ENCODE assay signal across 8 cellular contexts in the genomic region with DNA sequence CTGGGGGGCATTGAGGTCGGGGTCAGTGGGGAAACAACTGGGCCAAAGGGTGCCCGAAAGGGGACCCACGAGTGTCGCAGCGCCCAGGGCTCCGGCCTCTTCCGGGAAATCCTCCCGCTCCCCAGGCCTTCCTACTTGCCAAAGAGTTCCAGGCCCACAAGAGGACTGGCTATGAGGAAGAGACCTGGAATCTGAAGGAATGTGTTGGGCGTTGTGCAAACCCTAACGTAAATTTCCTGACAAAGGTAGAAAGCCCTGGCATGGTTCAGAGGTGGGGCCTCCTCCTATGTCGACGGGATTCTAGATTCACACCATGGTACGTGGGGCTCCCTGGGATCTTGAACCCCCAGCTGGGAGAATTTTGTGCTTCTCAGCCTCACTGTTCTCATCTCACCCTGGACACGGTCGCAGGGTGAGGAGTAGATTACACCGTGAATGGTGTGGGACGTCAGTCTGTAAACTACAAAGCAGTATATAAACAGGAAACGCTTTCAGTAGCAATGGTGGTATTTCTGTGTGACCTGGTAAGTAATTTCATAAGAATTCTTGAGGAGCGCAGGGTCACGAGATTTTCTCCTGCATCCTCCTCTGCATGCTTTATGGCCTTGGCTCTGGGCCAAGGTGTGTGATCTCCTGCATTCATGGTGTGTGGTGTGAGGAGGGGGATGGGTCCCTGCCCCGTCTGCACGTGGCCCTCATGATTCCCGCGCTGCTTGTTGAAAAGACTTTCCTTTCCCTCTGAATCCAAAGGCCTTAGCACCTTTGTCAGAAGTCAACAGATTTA. TPM values are rescaled to one million over a fixed set of nuclear protein-coding genes. Genes with fewer than 3 reads are reported as not detected.
DNase-seq lines count a peak whose midpoint lies in the region; ATAC-seq, FAIRE-seq and TF ChIP-seq lines count a peak whose summit lies in the region.

No MANE protein-coding gene starts in this region.

- peaks cover 11% of the 10 kb centered on the region for H3K36me3 Mint-ChIP-seq in stimulated activated memory B cell treated with anti-CD40 and anti-IgM and Interleukin-4, amounts not matched to agents 10 μg/mL and 1 μg/mL and 100 μg/mL, for 72 hours

- H3K4me2 ChIP-seq in mammary epithelial cell (ENCODE audit: insufficient read depth, low read depth, low read length), result peak overlapping the region; percentile 95

- peak; percentile 25 for DNase-seq in stimulated activated CD4-positive, alpha-beta T cell treated with anti-CD3 and anti-CD28 coated beads, Interleukin-4, amount 100 ng/mL, for 24 hours
- DNase-seq in stimulated activated CD4-positive, alpha-beta T cell treated with anti-CD3 and anti-CD28 coated beads, Interleukin-2, amount 100 ng/mL, for 48 hours, result no peak
- DNase-seq in NCI-H69 (lab: John Stamatoyannopoulos, UW), result peak; percentile 64
- peak; percentile 63 for DNase-seq in mammary epithelial cell
- DNase-seq in kidney, result peak; percentile 81
- DNase-seq in COR-L47 (lab: John Stamatoyannopoulos, UW), result no peak
- DNase-seq in stimulated activated CD4-positive, alpha-beta T cell treated with anti-CD3 and anti-CD28 coated beads, Interleukin-4, amount 100 ng/mL, for 4 hours, result no peak

- H3K36me3 ChIP-seq in mammary epithelial cell (ENCODE audit: insufficient read depth, low read length), result peaks cover 11% of the 10 kb centered on the region
- H3K36me3 ChIP-seq in kidney (ENCODE audit: control insufficient read depth in 1 of 2, insufficient read depth in 2 of 2, low read length in 2 of 2), result peaks cover 2 to 12% of the 10 kb centered on the region in 2 donors

- ATAC-seq in stimulated activated memory B cell treated with anti-CD40 and anti-IgM and Interleukin-4, amounts not matched to agents 10 μg/mL and 1 μg/mL and 100 μg/mL, for 72 hours, result no peak

- BruUV-seq in mammary epithelial cell (replicated peaks; lab: Mats Ljungman, UMichigan), result TSS peak; percentile 40

- H3K9me3 ChIP-seq in mammary epithelial cell (replicated peaks; ENCODE audit: insufficient read depth, low read length) (no peaks in the 10 kb centered on the region), kidney (ENCODE audit: control insufficient read depth in 1 of 2, low read length in 2 of 2) (no peaks in the 10 kb centered on the region)

- H2AFZ ChIP-seq in mammary epithelial cell (ENCODE audit: low read depth, low read length), result peak overlapping the region; percentile 71

- H3K27me3 Mint-ChIP-seq in stimulated activated memory B cell treated with anti-CD40 and anti-IgM and Interleukin-4, amounts not matched to agents 10 μg/mL and 1 μg/mL and 100 μg/mL, for 72 hours, result peaks cover 8% of the 10 kb centered on the region

- H3K4me3 ChIP-seq in mammary epithelial cell (replicated peaks in 1 of 3; ENCODE audit: insufficient read depth in 1 of 3, low read depth in 2 of 3, low read length in 3 of 3) (peak overlapping the region; percentile 65 to 82 (median 72)), kidney (ENCODE audit: low read length in 2 of 2) (peak overlapping the region; percentile 38 to 66)

- intact Hi-C loops in mammary epithelial cell (cut with micrococcal nuclease) (loop anchor here (2.0 kb wide), 2 partner anchors 21 to 189 kb away; no protein-coding TSS in a partner anchor), kidney (cut with DNase I) (no loop called here)

- no peaks in the 10 kb centered on the region for H3K9me3 Mint-ChIP-seq in stimulated activated memory B cell treated with anti-CD40 and anti-IgM and Interleukin-4, amounts not matched to agents 10 μg/mL and 1 μg/mL and 100 μg/mL, for 72 hours

- no peak for FAIRE-seq in kidney (lab: Jason Lieb, UNC)

- in situ Hi-C loops in mammary epithelial cell (cut with MboI; ENCODE audit: low sequenced_read_pairs in 2 of 2), result no loop called here

- H3K79me2 ChIP-seq in mammary epithelial cell (ENCODE audit: insufficient read depth, low read length), result peaks cover 40% of the 10 kb centered on the region

- H3K27me3 ChIP-seq in mammary epithelial cell (ENCODE audit: insufficient read depth, low read length), result no peaks in the 10 kb centered on the region

- peak overlapping the region; percentile 71 for H3K27ac ChIP-seq in mammary epithelial cell (ENCODE audit: insufficient read depth, low read depth, low read length)
- peak overlapping the region; percentile 80 to 88 for H3K27ac ChIP-seq in kidney (ENCODE audit: low read depth in 2 of 2, low read length in 2 of 2)

- peak overlapping the region; percentile 2 for H3K27ac Mint-ChIP-seq in stimulated activated memory B cell treated with anti-CD40 and anti-IgM and Interleukin-4, amounts not matched to agents 10 μg/mL and 1 μg/mL and 100 μg/mL, for 72 hours

- TF ChIP-seq CTCF in mammary epithelial cell (conservative IDR thresholded peaks at IDR 0.05 in 1 of 2, IDR thresholded peaks at IDR 0.05 in 1 of 2; ENCODE audit: extremely low read depth in 1 of 2, insufficient read depth in 1 of 2, low read depth in 1 of 2, low read length in 2 of 2) (no peak), kidney (IDR thresholded peaks at IDR 0.05; ENCODE audit: borderline replicate concordance, extremely low read depth, insufficient read depth) (no peak)

- peak overlapping the region; percentile 67 for H3K9ac ChIP-seq in mammary epithelial cell (ENCODE audit: insufficient read depth, low read length)
- peak overlapping the region; percentile 44 to 61 for H3K9ac ChIP-seq in kidney (ENCODE audit: low read length in 2 of 2)

- no peaks in the 10 kb centered on the region for H4K20me1 ChIP-seq in mammary epithelial cell (ENCODE audit: insufficient read depth, low read length)

- dilution Hi-C loops in mammary epithelial cell (cut with HindIII; ENCODE audit: low sequenced_read_pairs), result no loop called here

- H3K4me1 ChIP-seq in mammary epithelial cell (ENCODE audit: insufficient read depth, low read length), result peaks cover 47% of the 10 kb centered on the region
- H3K4me1 ChIP-seq in kidney (ENCODE audit: control insufficient read depth in 1 of 2, insufficient read depth in 1 of 2, low read depth in 1 of 2, low read length in 2 of 2), result peaks cover 7 to 10% of the 10 kb centered on the region in 2 donors

- H3K4me3 Mint-ChIP-seq in stimulated activated memory B cell treated with anti-CD40 and anti-IgM and Interleukin-4, amounts not matched to agents 10 μg/mL and 1 μg/mL and 100 μg/mL, for 72 hours, result peak overlapping the region; percentile 66

- CTCF ChIA-PET in mammary epithelial cell (lab: Charles Lee; ENCODE audit: low non-redundant PET), result no interaction called here

- peaks cover 44% of the 10 kb centered on the region for H3K4me1 Mint-ChIP-seq in stimulated activated memory B cell treated with anti-CD40 and anti-IgM and Interleukin-4, amounts not matched to agents 10 μg/mL and 1 μg/mL and 100 μg/mL, for 72 hours

- WGBS in mammary epithelial cell (ENCODE audit: low coverage, missing lambda C conversion rate), result 32% methylated on average over 18 of the region's 24 CpGs

RNA-seq across cellular contexts. Expression of a gene that starts 0.9 kb away (rescaled TPM):
- total RNA-seq in mammary epithelial cell (10 to 100 TPM; 14.2 to 33.8 TPM), kidney (26.0 TPM)
- polyA plus RNA-seq in mammary epithelial cell (21.0 TPM), kidney (ENCODE audit: insufficient read depth, low read depth, low replicate concordance) (43.6 TPM)
- polyA minus RNA-seq in mammary epithelial cell, result 22.9 TPM

RNA-seq across cellular contexts. Expression of a gene that starts 13.9 kb away (rescaled TPM):
- 10 to 100 TPM; 40.0 to 42.7 TPM for total RNA-seq in mammary epithelial cell
- 28.8 TPM for polyA plus RNA-seq in mammary epithelial cell
- polyA minus RNA-seq in mammary epithelial cell, result 40.9 TPM
- 45.5 TPM for total RNA-seq in kidney
- 41.9 TPM for polyA plus RNA-seq in kidney (ENCODE audit: insufficient read depth, low read depth, low replicate concordance)

RNA-seq across cellular contexts. Expression of a gene that starts 23.1 kb away (rescaled TPM):
- total RNA-seq in mammary epithelial cell, result 100 to 1,000 TPM in 1 of 2 donors, 10 to 100 TPM in 1; 32.8 to 100 TPM
- polyA plus RNA-seq in mammary epithelial cell, result 102 TPM
- 27.5 TPM for polyA minus RNA-seq in mammary epithelial cell
- 76.7 TPM for total RNA-seq in kidney
- polyA plus RNA-seq in kidney (ENCODE audit: insufficient read depth, low read depth, low replicate concordance), result 178 TPM

Comparison
In these comparisons a context has a peak if more than half of its experiments do, and no peak if none do; other contexts are left out.
1. DNase-seq: peak in stimulated activated CD4-positive, alpha-beta T cell treated with anti-CD3 and anti-CD28 coated beads, Interleukin-4, amount 100 ng/mL, for 24 hours (single experiment), NCI-H69 (single experiment), mammary epithelial cell (single experiment) and kidney (single experiment); none in stimulated activated CD4-positive, alpha-beta T cell treated with anti-CD3 and anti-CD28 coated beads, Interleukin-2, amount 100 ng/mL, for 48 hours (0 of 2), COR-L47 (single experiment) and stimulated activated CD4-positive, alpha-beta T cell treated with anti-CD3 and anti-CD28 coated beads, Interleukin-4, amount 100 ng/mL, for 4 hours (0 of 2).